ENCODE assay signal across 20 cellular contexts in the genomic region with DNA sequence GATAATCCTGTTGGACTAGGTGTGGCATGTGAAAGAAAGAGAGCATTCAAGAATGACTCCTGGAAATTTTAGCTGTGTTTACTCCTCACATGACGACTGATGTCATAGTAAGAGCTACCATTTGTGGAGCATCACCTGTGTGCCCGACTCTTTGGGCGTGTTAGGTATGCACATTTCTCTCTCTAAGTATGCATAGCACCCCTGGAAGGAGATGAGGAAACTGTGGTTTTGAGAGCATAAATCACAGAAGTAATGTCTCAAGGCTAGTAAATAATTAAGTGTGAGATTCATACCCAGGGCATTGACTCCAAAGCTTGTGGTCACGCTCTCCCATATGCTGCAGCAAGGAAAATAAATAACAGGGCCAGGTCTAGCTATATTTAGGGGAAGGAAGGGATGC.
DNase-seq lines count a peak whose midpoint lies in the region; ATAC-seq and TF ChIP-seq lines count a peak whose summit lies in the region.
"Had no signal": no experiment of that assay in that cellular context is flagged by ENCODE, and none has a peak within 500 bp of the region (broad histone marks: within the 10 kb centered on the region; RNA-seq: fewer than 3 reads in every experiment).

No MANE protein-coding gene starts in this region.

- no peaks in the 10 kb centered on the region for H3K79me2 ChIP-seq in OCI-LY3 (ENCODE audit: low read length)

- H3K9ac ChIP-seq in OCI-LY3 (ENCODE audit: low read length): no peak overlapping the region
- H3K9ac ChIP-seq: GM23248 had no signal

- H3K4me3 Mint-ChIP-seq in activated CD4-positive, alpha-beta T cell treated with anti-CD3 and anti-CD28 coated beads, Interleukin-2, amount 10 ng/mL, durations not matched to agents 24 days and 14 days: no peak overlapping the region
- H3K4me3 Mint-ChIP-seq: CD4-positive, alpha-beta memory T cell had no signal

- POLR2A ChIA-PET in A673 (lab: Charles Lee; ENCODE audit: low non-redundant PET): no interaction called here

- H3K27ac Mint-ChIP-seq in activated CD4-positive, alpha-beta T cell treated with anti-CD3 and anti-CD28 coated beads, Interleukin-2, amount 10 ng/mL, durations not matched to agents 24 days and 14 days: no peak overlapping the region
- H3K27ac Mint-ChIP-seq: CD4-positive, alpha-beta memory T cell had no signal

- TF ChIP-seq CTCF in A673 (conservative IDR thresholded peaks at IDR 0.05; ENCODE audit: low read depth, low read length): no peak
- no peak for TF ChIP-seq CTCF in OCI-LY3 (IDR thresholded peaks at IDR 0.05; ENCODE audit: low read depth, low read length)
- no peak for TF ChIP-seq CTCF in kidney epithelial cell (IDR thresholded peaks at IDR 0.05; ENCODE audit: insufficient read depth, low read length, poor library complexity, severe bottlenecking)
- no peak for TF ChIP-seq CTCF in mucosa of descending colon (IDR thresholded peaks at IDR 0.05)

- H4K20me1 ChIP-seq in OCI-LY3 (ENCODE audit: insufficient read depth, low read length): no peaks in the 10 kb centered on the region

- H3K4me3 ChIP-seq in A673 (ENCODE audit: low read depth, low read length, poor library complexity, severe bottlenecking) (no peak overlapping the region), OCI-LY3 (ENCODE audit: low read length) (no peak overlapping the region), kidney epithelial cell (ENCODE audit: low read depth, low read length) (no peak overlapping the region), mucosa of descending colon (no peak overlapping the region)
- H3K4me3 ChIP-seq: GM12878, GM23248 had no signal

- H3K9me3 ChIP-seq in A673 (ENCODE audit: low read depth, low read length, poor library complexity, severe bottlenecking) (no peaks in the 10 kb centered on the region), OCI-LY3 (ENCODE audit: insufficient read depth, low read length) (no peaks in the 10 kb centered on the region), mucosa of descending colon (no peaks in the 10 kb centered on the region)

- DNase-seq in A673 (ENCODE audit: low spot score) (no peak), kidney epithelial cell (ENCODE audit: low read depth) (peak; percentile 12), mucosa of descending colon (no peak), globus pallidus (ENCODE audit: low spot score) (no peak), SKM-1 (lab: John Stamatoyannopoulos, UW; ENCODE audit: unreplicated experiment) (no peak)
- DNase-seq in activated CD4-positive, alpha-beta T cell treated with anti-CD3 and anti-CD28 coated beads, Interleukin-2, amount 10 ng/mL, durations not matched to agents 24 days and 14 days: no peak
- DNase-seq: C1 segment of cervical spinal cord; CD4-positive, alpha-beta memory T cell; COR-L47; DMS153; DMS79; EL; GDM1; GM23248; H7; HCEC 1CT had no signal

- intact Hi-C loops in A673 (cut with micrococcal nuclease; ENCODE audit: unreplicated experiment) (no loop called here), mucosa of descending colon (cut with DNase I, micrococcal nuclease) (no loop called here)
- intact Hi-C loops in activated CD4-positive, alpha-beta T cell treated with anti-CD3 and anti-CD28 coated beads, Interleukin-2, amount 10 ng/mL, durations not matched to agents 24 days and 14 days (cut with micrococcal nuclease): no loop called here

- H3K27ac ChIP-seq in A673 (ENCODE audit: low read depth, low read length, poor library complexity, severe bottlenecking): peak overlapping the region; percentile 83
- no peak overlapping the region for H3K27ac ChIP-seq in OCI-LY3 (ENCODE audit: low read length)
- H3K27ac ChIP-seq: 22Rv1, GM23248 had no signal

- H3K27me3 ChIP-seq in A673 (replicated peaks; ENCODE audit: insufficient read depth, low read depth, low read length, poor library complexity) (no peaks in the 10 kb centered on the region), OCI-LY3 (ENCODE audit: low read depth, low read length) (peaks cover 10% of the 10 kb centered on the region; the same call in 1 of the 2 replicates), kidney epithelial cell (ENCODE audit: control insufficient read depth, insufficient read depth, low read length) (no peaks in the 10 kb centered on the region)

- no peaks in the 10 kb centered on the region for H3K27me3 Mint-ChIP-seq in activated CD4-positive, alpha-beta T cell treated with anti-CD3 and anti-CD28 coated beads, Interleukin-2, amount 10 ng/mL, durations not matched to agents 24 days and 14 days
- H3K27me3 Mint-ChIP-seq: CD4-positive, alpha-beta memory T cell had no signal

- H3K9me3 Mint-ChIP-seq in activated CD4-positive, alpha-beta T cell treated with anti-CD3 and anti-CD28 coated beads, Interleukin-2, amount 10 ng/mL, durations not matched to agents 24 days and 14 days: no peaks in the 10 kb centered on the region

- no peaks in the 10 kb centered on the region for H3K36me3 Mint-ChIP-seq in activated CD4-positive, alpha-beta T cell treated with anti-CD3 and anti-CD28 coated beads, Interleukin-2, amount 10 ng/mL, durations not matched to agents 24 days and 14 days (ENCODE audit: low read depth)
- H3K36me3 Mint-ChIP-seq: CD4-positive, alpha-beta memory T cell had no signal

- ATAC-seq in mucosa of descending colon (peak; percentile 18), HG03442 (IDR thresholded peaks at IDR 0.05; ENCODE audit: unreplicated experiment) (no peak)
- ATAC-seq: GM12878 had no signal

- CTCF ChIA-PET in A673 (lab: Charles Lee): no interaction called here

- H3K36me3 ChIP-seq in A673 (ENCODE audit: insufficient read depth, low read length, poor library complexity, severe bottlenecking) (no peaks in the 10 kb centered on the region), OCI-LY3 (replicated peaks; ENCODE audit: low read depth, low read length) (no peaks in the 10 kb centered on the region), kidney epithelial cell (ENCODE audit: control insufficient read depth, insufficient read depth, low read length) (no peaks in the 10 kb centered on the region), mucosa of descending colon (ENCODE audit: low read depth) (no peaks in the 10 kb centered on the region)

- no TSS peak for BruUV-seq in A673 (replicated peaks; lab: Mats Ljungman, UMichigan)

- no peaks in the 10 kb centered on the region for H3K4me1 Mint-ChIP-seq in activated CD4-positive, alpha-beta T cell treated with anti-CD3 and anti-CD28 coated beads, Interleukin-2, amount 10 ng/mL, durations not matched to agents 24 days and 14 days
- H3K4me1 Mint-ChIP-seq: CD4-positive, alpha-beta memory T cell had no signal

- peak overlapping the region; percentile 23 for H3K4me2 ChIP-seq in OCI-LY3 (ENCODE audit: low read length)

- H3K4me1 ChIP-seq in A673 (ENCODE audit: insufficient read depth, low read length, poor library complexity, severe bottlenecking): peaks cover 21% of the 10 kb centered on the region
- peaks cover 61% of the 10 kb centered on the region for H3K4me1 ChIP-seq in OCI-LY3 (ENCODE audit: low read length)
- H3K4me1 ChIP-seq in mucosa of descending colon (ENCODE audit: low read depth): peaks cover 19% of the 10 kb centered on the region

- H2AFZ ChIP-seq in OCI-LY3 (ENCODE audit: low read depth, low read length): no peak overlapping the region
- H2AFZ ChIP-seq: GM23248 had no signal
